ENCODE assay signal across 8 cellular contexts in the genomic region with DNA sequence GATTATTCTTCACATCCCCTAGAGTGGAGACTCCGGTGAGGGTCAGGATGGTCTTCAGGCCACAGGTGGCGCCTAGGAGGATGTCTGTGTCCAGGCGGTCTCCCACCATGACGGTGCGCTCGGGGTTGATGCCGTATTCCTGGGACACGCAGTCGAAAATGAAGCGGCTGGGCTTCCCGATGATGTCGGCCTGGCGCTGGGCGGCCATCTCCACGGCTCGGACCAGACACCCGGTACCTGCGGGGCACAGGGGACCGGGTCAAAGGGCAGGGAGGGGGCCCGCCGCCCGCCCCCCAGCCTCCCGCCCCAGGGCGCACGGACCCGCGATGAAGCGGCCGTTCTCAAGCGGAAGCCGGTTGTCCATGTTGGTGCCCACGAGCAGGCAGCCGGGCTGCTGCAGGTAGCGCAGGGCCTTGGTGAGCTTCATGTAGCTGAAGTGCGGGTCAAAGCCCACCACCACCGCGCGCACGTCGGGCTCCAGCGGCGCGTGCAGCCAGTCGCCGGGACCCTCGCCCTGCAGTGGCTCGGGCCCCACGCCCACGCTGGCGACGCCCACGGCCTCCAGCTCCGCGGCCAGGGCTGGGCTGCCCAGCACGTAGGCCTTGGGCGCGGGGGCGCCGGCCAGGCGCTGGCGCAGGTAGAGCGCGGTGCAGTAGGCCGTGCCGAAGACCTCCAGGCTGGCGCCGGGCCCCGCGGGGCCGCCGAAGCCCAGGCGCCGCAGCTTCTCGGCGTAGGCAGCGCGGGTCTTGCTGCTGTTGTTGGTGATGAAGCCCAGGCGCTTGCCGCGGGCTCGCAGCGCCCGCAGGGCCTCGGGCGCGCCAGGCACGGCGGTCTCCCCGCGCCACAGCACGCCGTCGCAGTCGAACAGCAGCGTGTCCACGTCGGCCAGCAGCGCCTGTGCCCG. TPM values are rescaled to one million over a fixed set of nuclear protein-coding genes. Genes with fewer than 3 reads are reported as not detected.
DNase-seq lines count a peak whose midpoint lies in the region; ATAC-seq and TF ChIP-seq lines count a peak whose summit lies in the region.

No MANE protein-coding gene starts in this region.

- H3K4me3 ChIP-seq in heart left ventricle, result peak overlapping the region; percentile 64 to 99 (median 88)
- H3K4me3 ChIP-seq in astrocyte of the cerebellum (ENCODE audit: low read depth, low read length), result peak overlapping the region; percentile 54
- peak overlapping the region; percentile 61 to 74 for H3K4me3 ChIP-seq in aorta (ENCODE audit: low read length in 2 of 2)

- H3K9me3 ChIP-seq in heart left ventricle (no peaks in the 10 kb centered on the region), aorta (ENCODE audit: control insufficient read depth, low read length) (no peaks in the 10 kb centered on the region)

- H3K27me3 ChIP-seq in heart left ventricle (no peaks in the 10 kb centered on the region), aorta (ENCODE audit: control insufficient read depth in 1 of 2, insufficient read depth in 2 of 2, low read length in 1 of 2) (no peaks in the 10 kb centered on the region)

- WGBS in heart left ventricle, 4 donors, result 1 to 5% (median 1%) methylated on average over 10 to 99 of the region's 99 CpGs
- WGBS in aorta, 2 donors, result 1% methylated on average over 61 to 99 of the region's 99 CpGs

- H3K36me3 ChIP-seq in heart left ventricle, result peaks cover 0 to 20% (median 11%) of the 10 kb centered on the region in 9 donors
- H3K36me3 ChIP-seq in aorta (ENCODE audit: control insufficient read depth in 1 of 2, insufficient read depth in 2 of 2, low read length in 1 of 2), result no peaks in the 10 kb centered on the region

- TF ChIP-seq CTCF in heart left ventricle (IDR thresholded peaks at IDR 0.05) (no peak), astrocyte of the cerebellum (IDR thresholded peaks at IDR 0.05; ENCODE audit: low read depth, low read length, missing control alignments) (peak; percentile 7)

- H3K4me1 ChIP-seq in heart left ventricle, result peaks cover 14 to 52% (median 29%) of the 10 kb centered on the region in 12 donors
- H3K4me1 ChIP-seq in aorta (ENCODE audit: control insufficient read depth in 1 of 2, insufficient read depth in 2 of 2, low read length in 2 of 2), result no peaks in the 10 kb centered on the region

- in situ Hi-C loops in astrocyte of the cerebellum (cut with HindIII; ENCODE audit: low sequenced_read_pairs), result no loop called here

- no peak for DNase-seq in heart left ventricle
- no peak for DNase-seq in Right ventricle myocardium superior
- no peak for DNase-seq in astrocyte of the cerebellum (ENCODE audit: low read depth)
- DNase-seq in lung microvascular endothelial cell (ENCODE audit: low read depth in 2 of 2), result peak; percentile 23 to 42
- DNase-seq in aorta, result peak in 1 of 2 donors; percentile 54
- no peak for DNase-seq in NCI-H128 (lab: John Stamatoyannopoulos, UW; ENCODE audit: unreplicated experiment)

- peak overlapping the region; percentile 27 to 94 (median 88) for H3K27ac ChIP-seq in heart left ventricle
- H3K27ac ChIP-seq in aorta (ENCODE audit: low read depth in 1 of 2, low read length in 2 of 2), result peak overlapping the region; percentile 29 to 73

- intact Hi-C loops in heart left ventricle (cut with DNase I), result loop anchor here in 1 of 10 donors (10.0 kb wide), 1 partner anchor 59 kb away; a partner anchor contains a TSS
- intact Hi-C loops in Right ventricle myocardium superior (cut with DNase I), result no loop called here
- intact Hi-C loops in aorta (cut with DNase I), result loop anchor here in 1 of 2 donors (1.0 kb wide), 1 partner anchor 9 kb away; a partner anchor contains a TSS

- ATAC-seq in heart left ventricle, result no peak
- ATAC-seq in Right ventricle myocardium superior (ENCODE audit: poor library complexity), result no peak
- peak; percentile 6 for ATAC-seq in HG03558 (IDR thresholded peaks at IDR 0.05; ENCODE audit: extremely low read depth, unreplicated experiment)
- no peak for ATAC-seq in aorta (ENCODE audit: low FRiP score)
- ATAC-seq in HG03457 (IDR thresholded peaks at IDR 0.05; ENCODE audit: unreplicated experiment), result no peak

- no peak for TF ChIP-seq POLR2A in heart left ventricle (IDR thresholded peaks at IDR 0.05)

RNA-seq across cellular contexts. Expression of a gene that starts 0.6 kb away (rescaled TPM):
- 10 to 100 TPM; 19.6 to 44.0 (median 33.8) TPM for total RNA-seq in heart left ventricle
- polyA plus RNA-seq in heart left ventricle, result 10 to 100 TPM; 24.6 to 31.7 TPM
- 34.7 TPM for total RNA-seq in Right ventricle myocardium superior
- total RNA-seq in lung microvascular endothelial cell, result 10.0 and 11.5 TPM in 2 replicates
- 1 to 10 TPM; 8.9 to 9.1 TPM for total RNA-seq in aorta
- polyA plus RNA-seq in aorta, result 10 to 100 TPM in 1 of 2 donors, 1 to 10 TPM in 1; 7.3 to 15.4 TPM

RNA-seq across cellular contexts. Expression of a gene that starts 3.4 kb away (rescaled TPM):
- total RNA-seq in heart left ventricle (10 to 100 TPM in 2 of 9 donors, 1 to 10 TPM in 7; 1.7 to 11.7 (median 5.5) TPM), Right ventricle myocardium superior (11.3 TPM), lung microvascular endothelial cell (0.44 and 2.2 TPM in 2 replicates), aorta (1 to 10 TPM; 3.4 to 6.0 TPM)
- polyA plus RNA-seq in heart left ventricle (1 to 10 TPM; 3.8 to 7.6 TPM), aorta (10 to 100 TPM in 1 of 2 donors, under 1 TPM in 1; 0.88 to 36.1 TPM)

RNA-seq across cellular contexts. Expression of a gene that starts 8.8 kb away (rescaled TPM):
- total RNA-seq in heart left ventricle, result 10 to 100 TPM; 19.8 to 49.0 (median 22.8) TPM
- polyA plus RNA-seq in heart left ventricle, result 10 to 100 TPM; 28.5 to 42.3 TPM
- 23.2 TPM for total RNA-seq in Right ventricle myocardium superior
- 13.5 and 13.7 TPM in 2 replicates for total RNA-seq in lung microvascular endothelial cell
- total RNA-seq in aorta, result 10 to 100 TPM; 14.1 to 19.9 TPM
- polyA plus RNA-seq in aorta, result 10 to 100 TPM; 23.7 to 50.7 TPM

RNA-seq across cellular contexts. Expression of a gene that starts 9.3 kb away (rescaled TPM):
- total RNA-seq in heart left ventricle (10 to 100 TPM in 8 of 9 donors, 1 to 10 TPM in 1; 8.4 to 27.3 (median 12.7) TPM), Right ventricle myocardium superior (13.6 TPM), lung microvascular endothelial cell (16.1 and 20.8 TPM in 2 replicates), aorta (10 to 100 TPM; 17.3 to 21.5 TPM)
- polyA plus RNA-seq in heart left ventricle (10 to 100 TPM; 17.3 to 20.4 TPM), aorta (10 to 100 TPM; 12.9 to 75.7 TPM)

RNA-seq across cellular contexts. Expression of a gene that starts 17.7 kb away (rescaled TPM):
- 1 to 10 TPM in 8 of 9 donors, under 1 TPM in 1; 0.77 to 7.0 (median 2.1) TPM for total RNA-seq in heart left ventricle
- polyA plus RNA-seq in heart left ventricle, result 1 to 10 TPM in 1 of 2 donors, under 1 TPM in 1; 0.37 to 4.0 TPM
- total RNA-seq in Right ventricle myocardium superior, result 5.3 TPM
- total RNA-seq in lung microvascular endothelial cell, result under 0.01 TPM in 2 replicates
- under 1 TPM in 1 of 2 donors, not detected in 1; 0.15 TPM for total RNA-seq in aorta
- polyA plus RNA-seq in aorta, result under 1 TPM; 0.13 to 0.28 TPM

Comparison
In these comparisons a context has a peak if more than half of its experiments do, and no peak if none do; other contexts are left out.
1. DNase-seq: peak in lung microvascular endothelial cell (2 of 2); none in heart left ventricle (0 of 5), Right ventricle myocardium superior (single experiment), astrocyte of the cerebellum (single experiment) and NCI-H128 (single experiment).
2. Peak in every context shown above with its lines, with median percentiles within 50 percentile points of each other: H3K4me3 ChIP-seq.